1 cellular context compared by ENCODE assay signal in genomic region chr6:155493694-155494143, GRCh38.
TF ChIP-seq lines count a peak whose summit lies in the region.

No MANE protein-coding gene starts in this region.

TF ChIP-seq in HepG2, 621 proteins besides CTCF, POLR2A, EP300 and RAD21 (continued from another document and continues in another):
- no peak for TF ChIP-seq ZSCAN21 (CRISPR knock-in tag; IDR thresholded peaks at IDR 0.05; ENCODE audit: borderline replicate concordance)
- TF ChIP-seq HOXA5 (CRISPR knock-in tag; IDR thresholded peaks at IDR 0.05), result no peak
- no peak for TF ChIP-seq ZNF326 (CRISPR knock-in tag; IDR thresholded peaks at IDR 0.05; ENCODE audit: borderline replicate concordance)
- TF ChIP-seq, protein P1, sequence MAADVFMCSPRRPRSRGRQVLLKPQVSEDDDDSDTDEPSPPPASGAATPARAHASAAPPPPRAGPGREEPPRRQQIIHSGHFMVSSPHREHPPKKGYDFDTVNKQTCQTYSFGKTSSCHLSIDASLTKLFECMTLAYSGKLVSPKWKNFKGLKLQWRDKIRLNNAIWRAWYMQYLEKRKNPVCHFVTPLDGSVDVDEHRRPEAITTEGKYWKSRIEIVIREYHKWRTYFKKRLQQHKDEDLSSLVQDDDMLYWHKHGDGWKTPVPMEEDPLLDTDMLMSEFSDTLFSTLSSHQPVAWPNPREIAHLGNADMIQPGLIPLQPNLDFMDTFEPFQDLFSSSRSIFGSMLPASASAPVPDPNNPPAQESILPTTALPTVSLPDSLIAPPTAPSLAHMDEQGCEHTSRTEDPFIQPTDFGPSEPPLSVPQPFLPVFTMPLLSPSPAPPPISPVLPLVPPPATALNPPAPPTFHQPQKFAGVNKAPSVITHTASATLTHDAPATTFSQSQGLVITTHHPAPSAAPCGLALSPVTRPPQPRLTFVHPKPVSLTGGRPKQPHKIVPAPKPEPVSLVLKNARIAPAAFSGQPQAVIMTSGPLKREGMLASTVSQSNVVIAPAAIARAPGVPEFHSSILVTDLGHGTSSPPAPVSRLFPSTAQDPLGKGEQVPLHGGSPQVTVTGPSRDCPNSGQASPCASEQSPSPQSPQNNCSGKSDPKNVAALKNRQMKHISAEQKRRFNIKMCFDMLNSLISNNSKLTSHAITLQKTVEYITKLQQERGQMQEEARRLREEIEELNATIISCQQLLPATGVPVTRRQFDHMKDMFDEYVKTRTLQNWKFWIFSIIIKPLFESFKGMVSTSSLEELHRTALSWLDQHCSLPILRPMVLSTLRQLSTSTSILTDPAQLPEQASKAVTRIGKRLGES (CRISPR knock-in tag; IDR thresholded peaks at IDR 0.05; ENCODE audit: borderline replicate concordance), result no peak
- TF ChIP-seq ZNF263 (CRISPR knock-in tag; IDR thresholded peaks at IDR 0.05), result no peak
- no peak for TF ChIP-seq SIX1 (CRISPR knock-in tag; IDR thresholded peaks at IDR 0.05; ENCODE audit: borderline replicate concordance)
- no peak for TF ChIP-seq ZNF431 (CRISPR knock-in tag; IDR thresholded peaks at IDR 0.05; ENCODE audit: borderline replicate concordance, low read depth)
- peak; percentile 31; the same call in 1 of the 2 replicates for TF ChIP-seq THRA (CRISPR knock-in tag; IDR thresholded peaks at IDR 0.05; ENCODE audit: borderline replicate concordance)
- TF ChIP-seq ZFP62 (CRISPR knock-in tag; IDR thresholded peaks at IDR 0.05), result no peak
- no peak for TF ChIP-seq ZNF670 (CRISPR knock-in tag; IDR thresholded peaks at IDR 0.05; ENCODE audit: borderline replicate concordance)
- TF ChIP-seq ZSCAN30 (CRISPR knock-in tag; IDR thresholded peaks at IDR 0.05), result no peak
- no peak for TF ChIP-seq AKNA (CRISPR knock-in tag; IDR thresholded peaks at IDR 0.05; ENCODE audit: borderline replicate concordance)
- TF ChIP-seq RBFOX2 (IDR thresholded peaks at IDR 0.05; ENCODE audit: low read depth, low read length), result no peak
- no peak for TF ChIP-seq KLF11 (CRISPR knock-in tag; IDR thresholded peaks at IDR 0.05)
- TF ChIP-seq RFXANK (CRISPR knock-in tag; IDR thresholded peaks at IDR 0.05), result no peak
- no peak for TF ChIP-seq MED8 (CRISPR knock-in tag; IDR thresholded peaks at IDR 0.05; ENCODE audit: insufficient replicate concordance)
- no peak for TF ChIP-seq ZFP37 (CRISPR knock-in tag; IDR thresholded peaks at IDR 0.05; ENCODE audit: borderline replicate concordance)
- no peak for TF ChIP-seq ZNF687 (CRISPR knock-in tag; IDR thresholded peaks at IDR 0.05)
- no peak for TF ChIP-seq ZNF331 (CRISPR knock-in tag; IDR thresholded peaks at IDR 0.05)
- TF ChIP-seq ZIK1 (CRISPR knock-in tag; IDR thresholded peaks at IDR 0.05; ENCODE audit: borderline replicate concordance, low read depth), result no peak
- 0 out of 2 replicates have a peak, but pooled peaks have one; percentile 29 for TF ChIP-seq ATF1 (CRISPR knock-in tag; IDR thresholded peaks at IDR 0.05)
- TF ChIP-seq SRSF1 (optimal IDR thresholded peaks at IDR 0.05; ENCODE audit: low read depth, low read length), result no peak
- no peak for TF ChIP-seq ZC3H13 (CRISPR knock-in tag; IDR thresholded peaks at IDR 0.05)
- no peak for TF ChIP-seq ZNF101 (CRISPR knock-in tag; IDR thresholded peaks at IDR 0.05; ENCODE audit: borderline replicate concordance, low read depth)
- TF ChIP-seq CC2D1A (CRISPR knock-in tag; IDR thresholded peaks at IDR 0.05), result no peak
- no peak for TF ChIP-seq FUBP1 (CRISPR knock-in tag; IDR thresholded peaks at IDR 0.05; ENCODE audit: borderline replicate concordance)
- TF ChIP-seq FOXP4 (CRISPR knock-in tag; IDR thresholded peaks at IDR 0.05), result peak; percentile 30; the same call in 1 of the 2 replicates
- no peak for TF ChIP-seq ELK4 (CRISPR knock-in tag; IDR thresholded peaks at IDR 0.05; ENCODE audit: borderline replicate concordance)
- TF ChIP-seq, protein P2, sequence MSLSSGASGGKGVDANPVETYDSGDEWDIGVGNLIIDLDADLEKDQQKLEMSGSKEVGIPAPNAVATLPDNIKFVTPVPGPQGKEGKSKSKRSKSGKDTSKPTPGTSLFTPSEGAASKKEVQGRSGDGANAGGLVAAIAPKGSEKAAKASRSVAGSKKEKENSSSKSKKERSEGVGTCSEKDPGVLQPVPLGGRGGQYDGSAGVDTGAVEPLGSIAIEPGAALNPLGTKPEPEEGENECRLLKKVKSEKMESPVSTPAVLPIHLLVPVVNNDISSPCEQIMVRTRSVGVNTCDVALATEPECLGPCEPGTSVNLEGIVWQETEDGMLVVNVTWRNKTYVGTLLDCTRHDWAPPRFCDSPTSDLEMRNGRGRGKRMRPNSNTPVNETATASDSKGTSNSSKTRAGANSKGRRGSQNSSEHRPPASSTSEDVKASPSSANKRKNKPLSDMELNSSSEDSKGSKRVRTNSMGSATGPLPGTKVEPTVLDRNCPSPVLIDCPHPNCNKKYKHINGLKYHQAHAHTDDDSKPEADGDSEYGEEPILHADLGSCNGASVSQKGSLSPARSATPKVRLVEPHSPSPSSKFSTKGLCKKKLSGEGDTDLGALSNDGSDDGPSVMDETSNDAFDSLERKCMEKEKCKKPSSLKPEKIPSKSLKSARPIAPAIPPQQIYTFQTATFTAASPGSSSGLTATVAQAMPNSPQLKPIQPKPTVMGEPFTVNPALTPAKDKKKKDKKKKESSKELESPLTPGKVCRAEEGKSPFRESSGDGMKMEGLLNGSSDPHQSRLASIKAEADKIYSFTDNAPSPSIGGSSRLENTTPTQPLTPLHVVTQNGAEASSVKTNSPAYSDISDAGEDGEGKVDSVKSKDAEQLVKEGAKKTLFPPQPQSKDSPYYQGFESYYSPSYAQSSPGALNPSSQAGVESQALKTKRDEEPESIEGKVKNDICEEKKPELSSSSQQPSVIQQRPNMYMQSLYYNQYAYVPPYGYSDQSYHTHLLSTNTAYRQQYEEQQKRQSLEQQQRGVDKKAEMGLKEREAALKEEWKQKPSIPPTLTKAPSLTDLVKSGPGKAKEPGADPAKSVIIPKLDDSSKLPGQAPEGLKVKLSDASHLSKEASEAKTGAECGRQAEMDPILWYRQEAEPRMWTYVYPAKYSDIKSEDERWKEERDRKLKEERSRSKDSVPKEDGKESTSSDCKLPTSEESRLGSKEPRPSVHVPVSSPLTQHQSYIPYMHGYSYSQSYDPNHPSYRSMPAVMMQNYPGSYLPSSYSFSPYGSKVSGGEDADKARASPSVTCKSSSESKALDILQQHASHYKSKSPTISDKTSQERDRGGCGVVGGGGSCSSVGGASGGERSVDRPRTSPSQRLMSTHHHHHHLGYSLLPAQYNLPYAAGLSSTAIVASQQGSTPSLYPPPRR (CRISPR knock-in tag; IDR thresholded peaks at IDR 0.05; ENCODE audit: borderline replicate concordance), result no peak
- no peak for TF ChIP-seq TAF15 (IDR thresholded peaks at IDR 0.05; ENCODE audit: low read depth, low read length, poor library complexity, severe bottlenecking)
- TF ChIP-seq ZNF761 (CRISPR knock-in tag; conservative IDR thresholded peaks at IDR 0.05), result no peak
- TF ChIP-seq XRCC5 (optimal IDR thresholded peaks at IDR 0.05; ENCODE audit: low read length), result no peak
- TF ChIP-seq HOXD1 (CRISPR knock-in tag; IDR thresholded peaks at IDR 0.05), result no peak
- no peak for TF ChIP-seq PHF20 (CRISPR knock-in tag; IDR thresholded peaks at IDR 0.05)
- TF ChIP-seq ZNF782 (CRISPR knock-in tag; IDR thresholded peaks at IDR 0.05; ENCODE audit: borderline replicate concordance), result no peak
